ENCODE assay signal across 25 cellular contexts in the genomic region with DNA sequence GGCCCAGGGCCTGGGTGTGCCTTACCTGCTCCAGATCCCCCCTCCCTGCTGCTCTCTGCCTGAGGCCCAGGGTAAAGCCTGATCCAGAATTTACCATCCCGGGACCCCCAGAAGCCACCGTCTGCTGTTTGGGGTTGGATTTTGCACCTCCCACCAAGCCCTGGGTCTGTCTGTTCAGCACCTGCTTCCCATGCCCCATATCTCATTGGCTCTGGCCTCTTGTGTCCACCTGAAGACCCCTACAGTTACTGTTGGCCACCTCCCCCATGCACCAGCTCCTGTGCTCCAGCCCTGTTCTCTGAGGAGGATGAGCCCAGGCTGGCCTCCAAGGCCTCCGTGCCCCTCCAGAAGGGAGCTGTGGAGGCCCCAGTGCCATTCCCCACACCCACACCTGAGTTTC.
"Had no signal": no experiment of that assay in that cellular context is flagged by ENCODE, and none has a peak within 500 bp of the region (broad histone marks: within the 10 kb centered on the region; RNA-seq: fewer than 3 reads in every experiment).

No MANE protein-coding gene starts in this region.

- ATAC-seq: activated T-cell treated with anti-CD3 and anti-CD28 coated beads, Interleukin-2, amount 50 U/mL, for 72 hours; activated T-helper 17 cell treated with anti-CD3 and anti-CD28 coated beads, Interleukin-2, amount 50 U/mL, for 72 hours; K562; Panc1 had no signal

- H3K9me3 ChIP-seq: ascending aorta, SJCRH30 had no signal

- H3K36me3 ChIP-seq: ascending aorta, cardiac muscle cell, SJCRH30 had no signal

- H3K4me1 ChIP-seq: ascending aorta, SJCRH30 had no signal

- H3K4me3 ChIP-seq: ascending aorta, cardiac muscle cell, K562, SJCRH30, SK-N-MC had no signal

- H3K27ac ChIP-seq: ascending aorta, cardiac muscle cell, SJCRH30, SK-N-MC, VCaP had no signal

- H3K27me3 ChIP-seq: ascending aorta, cardiac muscle cell, SJCRH30 had no signal

- DNase-seq: activated B cell treated with CpG ODN at 0.5 μM for 24 hours; activated CD4-positive, alpha-beta memory T cell treated with anti-CD3 and anti-CD28 coated beads for 36 hours; activated CD4-positive, alpha-beta T cell treated with anti-CD3 and anti-CD28 coated beads for 4 hours; activated CD4-positive, alpha-beta T cell treated with anti-CD3 and anti-CD28 coated beads, Interleukin-2, amount 50 U/mL, for 1 hour; activated CD4-positive, CD25-positive, alpha-beta regulatory T cell treated with anti-CD3 and anti-CD28 coated beads, Interleukin-2, amount 50 U/mL, for 72 hours; activated gamma-delta T cell; activated naive CD4-positive, alpha-beta T cell treated with Interleukin-2 at 50 U/mL for 16 hours; activated naive CD8-positive, alpha-beta T cell treated with anti-CD3 and anti-CD28 coated beads, Interleukin-2, amount 10 ng/mL, durations not matched to agents 7 days and 5 days; activated T-cell treated with anti-CD3 and anti-CD28 coated beads, Interleukin-2, amount 50 U/mL, for 1 hour; activated T-cell treated with anti-CD3 and anti-CD28 coated beads, Interleukin-2, amount 50 U/mL, for 72 hours; NCI-H1092 treated with DMSO at 0.1 percent for 48 hours; NCI-H1436; NCI-H1694 treated with DMSO at 0.1 percent for 48 hours; NCI-H2029; NCI-H345; NCI-H524 treated with DMSO at 0.1 percent for 48 hours; SHP77; SJCRH30 had no signal
